ENCODE assay signal across 1 cellular context in the genomic region with DNA sequence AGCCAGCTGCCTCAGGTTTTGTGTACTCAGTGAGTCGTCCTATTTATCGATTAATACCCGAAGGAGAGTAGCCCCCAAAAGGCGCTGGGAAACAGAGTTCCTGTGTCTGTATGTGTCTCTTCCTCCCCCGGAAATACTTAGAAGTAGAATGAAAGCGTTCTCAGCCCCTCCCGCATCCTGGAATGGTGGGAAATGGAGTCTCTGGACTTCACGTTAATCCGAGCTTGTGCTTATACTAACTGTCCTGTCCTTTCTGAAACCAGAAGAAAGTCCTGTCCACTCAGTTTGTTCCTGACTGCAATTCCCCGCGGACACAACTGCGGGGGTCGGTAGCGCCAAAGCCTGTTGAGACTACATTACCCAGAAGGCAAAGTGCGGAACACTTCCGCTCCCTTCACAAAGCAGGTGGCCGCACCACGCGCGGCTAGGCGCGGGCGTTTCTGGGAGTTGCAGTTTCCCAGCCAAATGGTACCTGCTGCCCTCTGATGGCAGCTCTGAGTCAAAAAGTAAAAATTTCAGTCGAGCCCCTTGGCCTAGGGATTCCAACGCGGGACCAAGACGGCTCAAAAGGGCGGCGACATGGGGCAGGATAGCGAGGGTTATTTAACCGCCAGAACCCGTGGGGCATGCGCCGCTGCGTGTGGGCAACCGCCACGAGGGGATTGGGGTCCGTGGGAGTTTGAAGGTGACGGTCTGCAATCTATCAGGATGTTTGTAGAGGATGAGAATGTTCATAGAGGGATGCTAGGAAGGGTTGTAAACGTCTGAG.
TF ChIP-seq lines count a peak whose summit lies in the region.

No MANE protein-coding gene starts in this region.

TF ChIP-seq in K562, 482 proteins besides CTCF, POLR2A, EP300 and RAD21 (continued from another document and continues in another):
- no peak for TF ChIP-seq CEBPB (tag; IDR thresholded peaks at IDR 0.05)
- TF ChIP-seq SIRT6 (IDR thresholded peaks at IDR 0.05; ENCODE audit: low read depth, low read length) = no peak
- TF ChIP-seq ZNF586 (CRISPR knock-in tag; conservative IDR thresholded peaks at IDR 0.05) = 0 out of 2 replicates have a peak, but pooled peaks have one; percentile 34
- TF ChIP-seq JUN (IDR thresholded peaks at IDR 0.05; ENCODE audit: borderline replicate concordance, low read depth, low read length) = peak; percentile 65; the same call in 1 of the 2 replicates
- TF ChIP-seq JUN (CRISPR knock-in tag; IDR thresholded peaks at IDR 0.05; ENCODE audit: borderline replicate concordance) = no peak
- no peak for TF ChIP-seq PHB (CRISPR knock-in tag; IDR thresholded peaks at IDR 0.05)
- no peak for TF ChIP-seq PCBP1 (IDR thresholded peaks at IDR 0.05; ENCODE audit: low read depth, low read length, poor library complexity, severe bottlenecking)
- no peak for TF ChIP-seq SLC30A9 (CRISPR knock-in tag; IDR thresholded peaks at IDR 0.05)
- TF ChIP-seq, protein P1, sequence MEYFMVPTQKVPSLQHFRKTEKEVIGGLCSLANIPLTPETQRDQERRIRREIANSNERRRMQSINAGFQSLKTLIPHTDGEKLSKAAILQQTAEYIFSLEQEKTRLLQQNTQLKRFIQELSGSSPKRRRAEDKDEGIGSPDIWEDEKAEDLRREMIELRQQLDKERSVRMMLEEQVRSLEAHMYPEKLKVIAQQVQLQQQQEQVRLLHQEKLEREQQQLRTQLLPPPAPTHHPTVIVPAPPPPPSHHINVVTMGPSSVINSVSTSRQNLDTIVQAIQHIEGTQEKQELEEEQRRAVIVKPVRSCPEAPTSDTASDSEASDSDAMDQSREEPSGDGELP (CRISPR knock-in tag; IDR thresholded peaks at IDR 0.05; ENCODE audit: borderline replicate concordance) = peak; percentile 91
- TF ChIP-seq, protein P2, sequence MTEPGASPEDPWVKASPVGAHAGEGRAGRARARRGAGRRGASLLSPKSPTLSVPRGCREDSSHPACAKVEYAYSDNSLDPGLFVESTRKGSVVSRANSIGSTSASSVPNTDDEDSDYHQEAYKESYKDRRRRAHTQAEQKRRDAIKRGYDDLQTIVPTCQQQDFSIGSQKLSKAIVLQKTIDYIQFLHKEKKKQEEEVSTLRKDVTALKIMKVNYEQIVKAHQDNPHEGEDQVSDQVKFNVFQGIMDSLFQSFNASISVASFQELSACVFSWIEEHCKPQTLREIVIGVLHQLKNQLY (CRISPR knock-in tag; conservative IDR thresholded peaks at IDR 0.05) = peak in 1 of 2 experiments; percentile 63; a peak in 1 of 4 replicates
- peak; percentile 62; the same call in 1 of the 2 replicates for TF ChIP-seq MXI1 (IDR thresholded peaks at IDR 0.05; ENCODE audit: low read depth, low read length)
- TF ChIP-seq ZBTB7A (IDR thresholded peaks at IDR 0.05; ENCODE audit: borderline replicate concordance, control insufficient read depth, low read depth, low read length) = 0 out of 2 replicates have a peak, but pooled peaks have one; percentile 4
- TF ChIP-seq ZC3H11A (IDR thresholded peaks at IDR 0.05; ENCODE audit: low read depth, low read length) = no peak
- peak; percentile 58; the same call in 1 of the 2 replicates for TF ChIP-seq NR4A1 (CRISPR knock-in tag; IDR thresholded peaks at IDR 0.05)
- TF ChIP-seq NR4A1 (tag; IDR thresholded peaks at IDR 0.05) = no peak
- no peak for TF ChIP-seq TCF7L2 (IDR thresholded peaks at IDR 0.05; ENCODE audit: low read depth, low read length)
- TF ChIP-seq, protein P3, sequence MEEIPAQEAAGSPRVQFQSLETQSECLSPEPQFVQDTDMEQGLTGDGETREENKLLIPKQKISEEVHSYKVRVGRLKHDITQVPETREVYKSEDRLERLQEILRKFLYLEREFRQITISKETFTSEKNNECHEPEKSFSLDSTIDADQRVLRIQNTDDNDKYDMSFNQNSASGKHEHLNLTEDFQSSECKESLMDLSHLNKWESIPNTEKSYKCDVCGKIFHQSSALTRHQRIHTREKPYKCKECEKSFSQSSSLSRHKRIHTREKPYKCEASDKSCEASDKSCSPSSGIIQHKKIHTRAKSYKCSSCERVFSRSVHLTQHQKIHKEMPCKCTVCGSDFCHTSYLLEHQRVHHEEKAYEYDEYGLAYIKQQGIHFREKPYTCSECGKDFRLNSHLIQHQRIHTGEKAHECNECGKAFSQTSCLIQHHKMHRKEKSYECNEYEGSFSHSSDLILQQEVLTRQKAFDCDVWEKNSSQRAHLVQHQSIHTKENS (CRISPR knock-in tag; IDR thresholded peaks at IDR 0.05) = no peak
- TF ChIP-seq, protein P4, sequence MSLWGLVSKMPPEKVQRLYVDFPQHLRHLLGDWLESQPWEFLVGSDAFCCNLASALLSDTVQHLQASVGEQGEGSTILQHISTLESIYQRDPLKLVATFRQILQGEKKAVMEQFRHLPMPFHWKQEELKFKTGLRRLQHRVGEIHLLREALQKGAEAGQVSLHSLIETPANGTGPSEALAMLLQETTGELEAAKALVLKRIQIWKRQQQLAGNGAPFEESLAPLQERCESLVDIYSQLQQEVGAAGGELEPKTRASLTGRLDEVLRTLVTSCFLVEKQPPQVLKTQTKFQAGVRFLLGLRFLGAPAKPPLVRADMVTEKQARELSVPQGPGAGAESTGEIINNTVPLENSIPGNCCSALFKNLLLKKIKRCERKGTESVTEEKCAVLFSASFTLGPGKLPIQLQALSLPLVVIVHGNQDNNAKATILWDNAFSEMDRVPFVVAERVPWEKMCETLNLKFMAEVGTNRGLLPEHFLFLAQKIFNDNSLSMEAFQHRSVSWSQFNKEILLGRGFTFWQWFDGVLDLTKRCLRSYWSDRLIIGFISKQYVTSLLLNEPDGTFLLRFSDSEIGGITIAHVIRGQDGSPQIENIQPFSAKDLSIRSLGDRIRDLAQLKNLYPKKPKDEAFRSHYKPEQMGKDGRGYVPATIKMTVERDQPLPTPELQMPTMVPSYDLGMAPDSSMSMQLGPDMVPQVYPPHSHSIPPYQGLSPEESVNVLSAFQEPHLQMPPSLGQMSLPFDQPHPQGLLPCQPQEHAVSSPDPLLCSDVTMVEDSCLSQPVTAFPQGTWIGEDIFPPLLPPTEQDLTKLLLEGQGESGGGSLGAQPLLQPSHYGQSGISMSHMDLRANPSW (CRISPR knock-in tag; IDR thresholded peaks at IDR 0.05) = no peak; the same call in 1 of the 2 replicates
- TF ChIP-seq, protein P5, sequence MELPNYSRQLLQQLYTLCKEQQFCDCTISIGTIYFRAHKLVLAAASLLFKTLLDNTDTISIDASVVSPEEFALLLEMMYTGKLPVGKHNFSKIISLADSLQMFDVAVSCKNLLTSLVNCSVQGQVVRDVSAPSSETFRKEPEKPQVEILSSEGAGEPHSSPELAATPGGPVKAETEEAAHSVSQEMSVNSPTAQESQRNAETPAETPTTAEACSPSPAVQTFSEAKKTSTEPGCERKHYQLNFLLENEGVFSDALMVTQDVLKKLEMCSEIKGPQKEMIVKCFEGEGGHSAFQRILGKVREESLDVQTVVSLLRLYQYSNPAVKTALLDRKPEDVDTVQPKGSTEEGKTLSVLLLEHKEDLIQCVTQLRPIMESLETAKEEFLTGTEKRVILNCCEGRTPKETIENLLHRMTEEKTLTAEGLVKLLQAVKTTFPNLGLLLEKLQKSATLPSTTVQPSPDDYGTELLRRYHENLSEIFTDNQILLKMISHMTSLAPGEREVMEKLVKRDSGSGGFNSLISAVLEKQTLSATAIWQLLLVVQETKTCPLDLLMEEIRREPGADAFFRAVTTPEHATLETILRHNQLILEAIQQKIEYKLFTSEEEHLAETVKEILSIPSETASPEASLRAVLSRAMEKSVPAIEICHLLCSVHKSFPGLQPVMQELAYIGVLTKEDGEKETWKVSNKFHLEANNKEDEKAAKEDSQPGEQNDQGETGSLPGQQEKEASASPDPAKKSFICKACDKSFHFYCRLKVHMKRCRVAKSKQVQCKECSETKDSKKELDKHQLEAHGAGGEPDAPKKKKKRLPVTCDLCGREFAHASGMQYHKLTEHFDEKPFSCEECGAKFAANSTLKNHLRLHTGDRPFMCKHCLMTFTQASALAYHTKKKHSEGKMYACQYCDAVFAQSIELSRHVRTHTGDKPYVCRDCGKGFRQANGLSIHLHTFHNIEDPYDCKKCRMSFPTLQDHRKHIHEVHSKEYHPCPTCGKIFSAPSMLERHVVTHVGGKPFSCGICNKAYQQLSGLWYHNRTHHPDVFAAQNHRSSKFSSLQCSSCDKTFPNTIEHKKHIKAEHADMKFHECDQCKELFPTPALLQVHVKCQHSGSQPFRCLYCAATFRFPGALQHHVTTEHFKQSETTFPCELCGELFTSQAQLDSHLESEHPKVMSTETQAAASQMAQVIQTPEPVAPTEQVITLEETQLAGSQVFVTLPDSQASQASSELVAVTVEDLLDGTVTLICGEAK (IDR thresholded peaks at IDR 0.05) = peak; percentile 93
- TF ChIP-seq, protein P5 (CRISPR knock-in tag; IDR thresholded peaks at IDR 0.05) = no peak
- TF ChIP-seq FOS (IDR thresholded peaks at IDR 0.05; ENCODE audit: extremely low read depth, insufficient read length) = no peak
- TF ChIP-seq ZC3H4 (CRISPR knock-in tag; IDR thresholded peaks at IDR 0.05; ENCODE audit: borderline replicate concordance) = no peak
- no peak for TF ChIP-seq YBX1 (IDR thresholded peaks at IDR 0.05)
- TF ChIP-seq FOXP1 (CRISPR knock-in tag; IDR thresholded peaks at IDR 0.05) = 0 out of 2 replicates have a peak, but pooled peaks have one; percentile 52
- no peak; the same call in 1 of the 2 replicates for TF ChIP-seq NFATC3 (IDR thresholded peaks at IDR 0.05)
- TF ChIP-seq, protein P6, sequence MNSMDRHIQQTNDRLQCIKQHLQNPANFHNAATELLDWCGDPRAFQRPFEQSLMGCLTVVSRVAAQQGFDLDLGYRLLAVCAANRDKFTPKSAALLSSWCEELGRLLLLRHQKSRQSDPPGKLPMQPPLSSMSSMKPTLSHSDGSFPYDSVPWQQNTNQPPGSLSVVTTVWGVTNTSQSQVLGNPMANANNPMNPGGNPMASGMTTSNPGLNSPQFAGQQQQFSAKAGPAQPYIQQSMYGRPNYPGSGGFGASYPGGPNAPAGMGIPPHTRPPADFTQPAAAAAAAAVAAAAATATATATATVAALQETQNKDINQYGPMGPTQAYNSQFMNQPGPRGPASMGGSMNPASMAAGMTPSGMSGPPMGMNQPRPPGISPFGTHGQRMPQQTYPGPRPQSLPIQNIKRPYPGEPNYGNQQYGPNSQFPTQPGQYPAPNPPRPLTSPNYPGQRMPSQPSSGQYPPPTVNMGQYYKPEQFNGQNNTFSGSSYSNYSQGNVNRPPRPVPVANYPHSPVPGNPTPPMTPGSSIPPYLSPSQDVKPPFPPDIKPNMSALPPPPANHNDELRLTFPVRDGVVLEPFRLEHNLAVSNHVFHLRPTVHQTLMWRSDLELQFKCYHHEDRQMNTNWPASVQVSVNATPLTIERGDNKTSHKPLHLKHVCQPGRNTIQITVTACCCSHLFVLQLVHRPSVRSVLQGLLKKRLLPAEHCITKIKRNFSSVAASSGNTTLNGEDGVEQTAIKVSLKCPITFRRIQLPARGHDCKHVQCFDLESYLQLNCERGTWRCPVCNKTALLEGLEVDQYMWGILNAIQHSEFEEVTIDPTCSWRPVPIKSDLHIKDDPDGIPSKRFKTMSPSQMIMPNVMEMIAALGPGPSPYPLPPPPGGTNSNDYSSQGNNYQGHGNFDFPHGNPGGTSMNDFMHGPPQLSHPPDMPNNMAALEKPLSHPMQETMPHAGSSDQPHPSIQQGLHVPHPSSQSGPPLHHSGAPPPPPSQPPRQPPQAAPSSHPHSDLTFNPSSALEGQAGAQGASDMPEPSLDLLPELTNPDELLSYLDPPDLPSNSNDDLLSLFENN (IDR thresholded peaks at IDR 0.05; ENCODE audit: low read depth in 2 of 2, low read length in 2 of 2) = peak; percentile 48 to 55; a peak in 1 of 4 replicates
- TF ChIP-seq ZNF175 (CRISPR knock-in tag; IDR thresholded peaks at IDR 0.05; ENCODE audit: low read depth) = peak; percentile 78; the same call in 1 of the 2 replicates
- TF ChIP-seq, protein P7, sequence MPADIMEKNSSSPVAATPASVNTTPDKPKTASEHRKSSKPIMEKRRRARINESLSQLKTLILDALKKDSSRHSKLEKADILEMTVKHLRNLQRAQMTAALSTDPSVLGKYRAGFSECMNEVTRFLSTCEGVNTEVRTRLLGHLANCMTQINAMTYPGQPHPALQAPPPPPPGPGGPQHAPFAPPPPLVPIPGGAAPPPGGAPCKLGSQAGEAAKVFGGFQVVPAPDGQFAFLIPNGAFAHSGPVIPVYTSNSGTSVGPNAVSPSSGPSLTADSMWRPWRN (IDR thresholded peaks at IDR 0.05; ENCODE audit: low read depth) = no peak
- no peak for TF ChIP-seq SREBF2 (CRISPR knock-in tag; IDR thresholded peaks at IDR 0.05)
- no peak for TF ChIP-seq GTF2F1 (IDR thresholded peaks at IDR 0.05; ENCODE audit: low read depth, low read length)
- TF ChIP-seq ZNF3 (CRISPR knock-in tag; IDR thresholded peaks at IDR 0.05) = no peak; the same call in 1 of the 2 replicates
- TF ChIP-seq ZNF778 (CRISPR knock-in tag; IDR thresholded peaks at IDR 0.05) = no peak
- no peak for TF ChIP-seq ZFPM2 (CRISPR knock-in tag; IDR thresholded peaks at IDR 0.05)
- no peak for TF ChIP-seq PTRF (tag; IDR thresholded peaks at IDR 0.05)
- TF ChIP-seq, protein P8, sequence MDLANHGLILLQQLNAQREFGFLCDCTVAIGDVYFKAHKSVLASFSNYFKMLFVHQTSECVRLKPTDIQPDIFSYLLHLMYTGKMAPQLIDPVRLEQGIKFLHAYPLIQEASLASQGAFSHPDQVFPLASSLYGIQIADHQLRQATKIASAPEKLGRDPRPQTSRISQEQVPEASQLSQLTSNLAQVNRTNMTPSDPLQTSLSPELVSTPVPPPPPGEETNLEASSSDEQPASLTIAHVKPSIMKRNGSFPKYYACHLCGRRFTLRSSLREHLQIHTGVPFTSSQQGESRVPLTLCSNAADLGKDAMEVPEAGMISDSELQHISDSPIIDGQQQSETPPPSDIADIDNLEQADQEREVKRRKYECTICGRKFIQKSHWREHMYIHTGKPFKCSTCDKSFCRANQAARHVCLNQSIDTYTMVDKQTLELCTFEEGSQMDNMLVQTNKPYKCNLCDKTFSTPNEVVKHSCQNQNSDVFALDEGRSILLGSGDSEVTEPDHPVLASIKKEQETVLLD (IDR thresholded peaks at IDR 0.05) = no peak
- no peak for TF ChIP-seq JUNB (CRISPR knock-in tag; conservative IDR thresholded peaks at IDR 0.05)
